ENCODE assay signal across 21 cellular contexts in genomic region chr6:84095156-84095555, GRCh38.
"Had no signal": no experiment of that assay in that cellular context is flagged by ENCODE, and none has a peak within 500 bp of the region (broad histone marks: within the 10 kb centered on the region; RNA-seq: fewer than 3 reads in every experiment).

No MANE protein-coding gene starts in this region.

- ATAC-seq: activated T-helper 17 cell treated with anti-CD3 and anti-CD28 coated beads, Interleukin-2, amount 50 U/mL, for 72 hours; T-helper 17 cell had no signal

- H3K27ac ChIP-seq: KMS-11 had no signal

- H3K27me3 ChIP-seq: MG63 had no signal

- H3K9me3 ChIP-seq: MG63 had no signal

- H3K4me3 ChIP-seq: MG63 had no signal

- H3K36me3 ChIP-seq: MG63 had no signal

- DNase-seq: activated CD4-positive, alpha-beta memory T cell treated with anti-CD3 and anti-CD28 coated beads for 36 hours; activated CD4-positive, alpha-beta T cell treated with anti-CD3 and anti-CD28 coated beads, Interleukin-2, amount 10 ng/mL, durations not matched to agents 7 days and 5 days; activated CD4-positive, CD25-positive, alpha-beta regulatory T cell; activated CD8-positive, alpha-beta memory T cell treated with anti-CD3 and anti-CD28 coated beads for 24 hours; activated gamma-delta T cell; activated naive CD4-positive, alpha-beta T cell treated with anti-CD3 and anti-CD28 coated beads for 36 hours; activated T-cell treated with anti-CD3 and anti-CD28 coated beads, Interleukin-2, amount 50 U/mL, for 48 hours; amygdala; cortex of kidney; MG63; NCI-H1105; NCI-H1436 treated with DMSO at 0.1 percent for 48 hours; NCI-H1930; NCI-H446; NCI-H524; NCI-H748 treated with DMSO at 0.1 percent for 48 hours; SIG-M5; T-helper 17 cell; T-helper 9 cell had no signal
